ENCODE assay signal across 17 cellular contexts in genomic region chr2:233463586-233463985, GRCh38.
"Had no signal": no experiment of that assay in that cellular context is flagged by ENCODE, and none has a peak within 500 bp of the region (broad histone marks: within the 10 kb centered on the region; RNA-seq: fewer than 3 reads in every experiment).

No MANE protein-coding gene starts in this region.

- H3K27ac Mint-ChIP-seq: activated CD8-positive, alpha-beta memory T cell treated with anti-CD3 and anti-CD28 coated beads, Interleukin-2, amount 10 ng/mL, durations not matched to agents 7 days and 5 days; stimulated activated naive CD8-positive, alpha-beta T cell treated with anti-CD3 and anti-CD28 coated beads, Interleukin-15, Interleukin-2, amounts not matched to agents 100 ng/mL and 50 ng/mL, for 24 hours had no signal

- H3K27me3 Mint-ChIP-seq: activated CD8-positive, alpha-beta memory T cell treated with anti-CD3 and anti-CD28 coated beads, Interleukin-2, amount 10 ng/mL, durations not matched to agents 7 days and 5 days; stimulated activated naive CD8-positive, alpha-beta T cell treated with anti-CD3 and anti-CD28 coated beads, Interleukin-15, Interleukin-2, amounts not matched to agents 100 ng/mL and 50 ng/mL, for 24 hours had no signal

- DNase-seq: activated CD4-positive, alpha-beta T cell treated with anti-CD3 and anti-CD28 coated beads, Interleukin-2, amount 50 U/mL, for 4 hours; activated CD8-positive, alpha-beta memory T cell treated with anti-CD3 and anti-CD28 coated beads, Interleukin-2, amount 10 ng/mL, durations not matched to agents 7 days and 5 days; activated effector memory CD4-positive, alpha-beta T cell treated with Interleukin-2 at 50 U/mL for 16 hours; activated T-cell treated with anti-CD3 and anti-CD28 coated beads, Interleukin-2, amount 50 U/mL, for 1 hour; colonic mucosa; hippocampal formation; midbrain; retina; small intestine; stimulated activated CD4-positive, alpha-beta T cell treated with anti-CD3 and anti-CD28 coated beads, Interleukin-4, amount 100 ng/mL, for 4 hours; stimulated activated CD8-positive, alpha-beta memory T cell treated with anti-CD3 and anti-CD28 coated beads, Interleukin-4, amount 100 ng/mL, for 48 hours; T-helper 9 cell had no signal

- H3K4me1 ChIP-seq: esophagus muscularis mucosa, parathyroid adenoma had no signal

- H3K9me3 Mint-ChIP-seq: activated naive CD4-positive, alpha-beta T cell treated with anti-CD3 and anti-CD28 coated beads, Interleukin-2, amount 50 U/mL, for 72 hours; stimulated activated naive CD8-positive, alpha-beta T cell treated with anti-CD3 and anti-CD28 coated beads, Interleukin-15, Interleukin-2, amounts not matched to agents 100 ng/mL and 50 ng/mL, for 24 hours had no signal

- ATAC-seq: activated CD8-positive, alpha-beta memory T cell treated with anti-CD3 and anti-CD28 coated beads, Interleukin-2, amount 10 ng/mL, durations not matched to agents 7 days and 5 days; activated naive CD4-positive, alpha-beta T cell treated with anti-CD3 and anti-CD28 coated beads, Interleukin-2, amount 50 U/mL, for 72 hours had no signal

- H2AFZ ChIP-seq: parathyroid adenoma had no signal

- H3K4me3 Mint-ChIP-seq: activated CD8-positive, alpha-beta memory T cell treated with anti-CD3 and anti-CD28 coated beads, Interleukin-2, amount 10 ng/mL, durations not matched to agents 7 days and 5 days; stimulated activated naive CD8-positive, alpha-beta T cell treated with anti-CD3 and anti-CD28 coated beads, Interleukin-15, Interleukin-2, amounts not matched to agents 100 ng/mL and 50 ng/mL, for 24 hours had no signal

- H3K9ac ChIP-seq: parathyroid adenoma had no signal

- H3K27ac ChIP-seq: colonic mucosa, esophagus muscularis mucosa, parathyroid adenoma, SK-N-MC had no signal

- H3K27me3 ChIP-seq: colonic mucosa, esophagus muscularis mucosa had no signal

- H3K4me3 ChIP-seq: colonic mucosa, esophagus muscularis mucosa, SK-N-MC had no signal

- H3K36me3 ChIP-seq: colonic mucosa had no signal

- H3K9me3 ChIP-seq: colonic mucosa, esophagus muscularis mucosa had no signal

- H3K4me1 Mint-ChIP-seq: activated CD8-positive, alpha-beta memory T cell treated with anti-CD3 and anti-CD28 coated beads, Interleukin-2, amount 10 ng/mL, durations not matched to agents 7 days and 5 days had no signal
